21 cellular contexts compared by ENCODE assay signal in the genomic region with DNA sequence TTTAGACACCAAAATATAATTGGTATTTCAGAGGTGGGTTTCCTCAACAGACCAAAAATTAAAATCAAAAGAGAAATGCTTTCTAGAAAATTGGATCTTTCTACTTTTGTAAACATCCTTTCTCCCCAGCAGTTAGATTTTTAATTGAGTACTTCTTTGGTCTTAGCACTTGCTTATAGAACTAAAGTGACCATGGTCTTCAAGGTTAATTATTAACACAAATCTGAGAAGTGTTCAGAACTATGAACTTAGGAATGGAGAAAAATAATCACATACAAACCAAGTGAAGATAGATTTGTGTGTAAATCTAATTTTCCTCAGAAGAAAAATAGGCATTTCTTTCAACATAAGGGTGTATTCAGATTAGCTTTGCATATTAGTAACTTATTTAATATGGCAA.
"Had no signal": no experiment of that assay in that cellular context is flagged by ENCODE, and none has a peak within 500 bp of the region (broad histone marks: within the 10 kb centered on the region; RNA-seq: fewer than 3 reads in every experiment).

No MANE protein-coding gene starts in this region.

- H3K27me3 ChIP-seq: SJSA1 had no signal

- H3K4me1 ChIP-seq: SJSA1 had no signal

- FAIRE-seq: HTR-8/SVneo, RCC 7860 had no signal

- H3K4me3 ChIP-seq: SJSA1, SK-N-MC had no signal

- H3K9me3 ChIP-seq: SJSA1 had no signal

- DNase-seq: NCI-H1048, NCI-H1105, NCI-H1417, NCI-H1436 treated with DMSO at 0.1 percent for 48 hours, NCI-H1694, NCI-H187 treated with DMSO at 0.1 percent for 48 hours, NCI-H2081, NCI-H2171, NCI-H226, NCI-H446, NCI-H510A, NCI-H524 treated with DMSO at 0.1 percent for 48 hours, NCI-H69, NCI-H774, Right ventricle myocardium superior, RPMI8226 had no signal

- H3K36me3 ChIP-seq: SJSA1 had no signal

- H3K27ac ChIP-seq: HL-60, SJSA1, SK-N-MC had no signal
